Comparison of ENCODE assay signal across 9 cellular contexts in genomic region chr11:65787649-65788622, GRCh38. TPM values are rescaled to one million over a fixed set of nuclear protein-coding genes. Genes with fewer than 3 reads are reported as not detected.
A peak's percentile ranks its signal among the peaks of the same experiment; 100 is the strongest.
DNase-seq lines count a peak whose midpoint lies in the region; ATAC-seq, FAIRE-seq and TF ChIP-seq lines count a peak whose summit lies in the region.
"Had no signal": no experiment of that assay in that cellular context is flagged by ENCODE, and none has a peak within 500 bp of the region (broad histone marks: within the 10 kb centered on the region; RNA-seq: fewer than 3 reads in every experiment).

No MANE protein-coding gene starts in this region.

- POLR2A ChIA-PET in RWPE1 (lab: Yijun Ruan, JAX; ENCODE audit: low non-redundant PET): no interaction called here

- H3K9me3 Mint-ChIP-seq in CD14-positive monocyte: peaks cover 0 to 22% (median 8%) of the 10 kb centered on the region in 7 donors
- no peaks in the 10 kb centered on the region for H3K9me3 Mint-ChIP-seq in naive B cell

- peak overlapping the region in 1 of 2 donors; percentile 0 for H3K4me3 ChIP-seq in body of pancreas

- peak overlapping the region; percentile 50 to 92 for H3K4me3 Mint-ChIP-seq in CD14-positive monocyte
- H3K4me3 Mint-ChIP-seq in naive B cell: peak overlapping the region; percentile 76 to 93 (median 86)

- FAIRE-seq in HTR-8/SVneo (lab: Jason Lieb, UNC): peak; percentile 13

- WGBS in body of pancreas, 2 donors: 0 to 4% methylated on average over 2 to 62 of the region's 64 CpGs

- H3K36me3 Mint-ChIP-seq in CD14-positive monocyte: peaks cover 3 to 18% of the 10 kb centered on the region in 2 donors
- H3K36me3 Mint-ChIP-seq in naive B cell: no peaks in the 10 kb centered on the region

- intact Hi-C loops in CD14-positive monocyte (cut with micrococcal nuclease): no loop called here
- intact Hi-C loops in body of pancreas (cut with DNase I): no loop called here

- peak overlapping the region in 1 of 7 donors; percentile 54 for H3K27ac Mint-ChIP-seq in CD14-positive monocyte
- H3K27ac Mint-ChIP-seq in naive B cell: peak overlapping the region in 1 of 6 donors; percentile 92

- no peaks in the 10 kb centered on the region for H3K27me3 ChIP-seq in body of pancreas

- H3K36me3 ChIP-seq in body of pancreas (replicated peaks in 1 of 2; ENCODE audit: insufficient read depth in 1 of 2, low read depth in 2 of 2): no peaks in the 10 kb centered on the region

- H3K27ac ChIP-seq in body of pancreas (peak overlapping the region in 2 of 4 donors; percentile 12 to 47), RWPE1 (no peak overlapping the region)

- peaks cover 61 to 74% (median 69%) of the 10 kb centered on the region in 3 donors for H3K27me3 Mint-ChIP-seq in CD14-positive monocyte (ENCODE audit: low read depth in 3 of 3)
- H3K27me3 Mint-ChIP-seq in naive B cell: peaks cover 21 to 48% (median 26%) of the 10 kb centered on the region in 3 donors

- DNase-seq in CD14-positive monocyte (ENCODE audit: low spot score): no peak
- no peak for DNase-seq in HTR-8/SVneo (ENCODE audit: insufficient read length, low spot score)
- DNase-seq in body of pancreas: peak; percentile 32 to 63 (median 44)
- DNase-seq in naive B cell: no peak
- no peak for DNase-seq in RWPE1 (ENCODE audit: low spot score)

- no peaks in the 10 kb centered on the region for H3K9me3 ChIP-seq in body of pancreas

- peaks cover 44% of the 10 kb centered on the region for H3K4me1 ChIP-seq in body of pancreas

- TF ChIP-seq CTCF in CD14-positive monocyte (IDR thresholded peaks at IDR 0.05): no peak
- no peak for TF ChIP-seq CTCF in body of pancreas (IDR thresholded peaks at IDR 0.05)
- TF ChIP-seq CTCF in RWPE1 (conservative IDR thresholded peaks at IDR 0.05; ENCODE audit: low read depth): no peak

- TF ChIP-seq POLR2A in body of pancreas (IDR thresholded peaks at IDR 0.05): no peak

- CTCF ChIA-PET in RWPE1 (lab: Yijun Ruan, JAX): interaction anchor here (0.7 to 6.0 kb wide), 3 partner anchors 9 to 75 kb away, joined by 3 to 42 read pairs (median 4); no protein-coding TSS in a partner anchor

- H3K4me1 Mint-ChIP-seq in CD14-positive monocyte (peaks cover 34% of the 10 kb centered on the region), naive B cell (peaks cover 19 to 30% (median 25%) of the 10 kb centered on the region in 3 donors)

- ATAC-seq in body of pancreas (no peak), naive B cell (ENCODE audit: low read depth in 2 of 2) (peak; percentile 20 to 21), HG02852 (IDR thresholded peaks at IDR 0.05; ENCODE audit: unreplicated experiment) (no peak), GM21723 (IDR thresholded peaks at IDR 0.05; ENCODE audit: unreplicated experiment) (no peak), GM21515 (IDR thresholded peaks at IDR 0.05; ENCODE audit: unreplicated experiment) (no peak)

RNA-seq across cellular contexts. Expression of gene OVOL1, which starts 1.1 kb away (rescaled TPM):
- polyA plus RNA-seq in CD14-positive monocyte: not detected
- total RNA-seq in body of pancreas: 1 to 10 TPM in 1 of 2 donors, under 1 TPM in 1; 0.78 to 1.3 TPM
- polyA plus RNA-seq in naive B cell (ENCODE audit: low read depth in 6 of 6): not detected
- total RNA-seq: glomerular endothelial cell had no signal

RNA-seq across cellular contexts. Expression of gene AP5B1, which starts 7.2 kb away (rescaled TPM):
- polyA plus RNA-seq in CD14-positive monocyte: 10 to 100 TPM; 35.1 to 46.4 TPM
- total RNA-seq in body of pancreas: 10 to 100 TPM; 18.2 to 33.9 TPM
- polyA plus RNA-seq in naive B cell (ENCODE audit: low read depth in 6 of 6): 10 to 100 TPM in 2 of 6 donors, 1 to 10 TPM in 4; 3.4 to 17.2 (median 9.6) TPM

RNA-seq across cellular contexts. Expression of gene SNX32, which starts 45.8 kb away (rescaled TPM):
- polyA plus RNA-seq in CD14-positive monocyte (under 1 TPM; 0.12 to 0.40 TPM), naive B cell (ENCODE audit: low read depth in 6 of 6) (1 to 10 TPM in 5 of 6 donors, not detected in 1; 1.2 to 2.6 (median 1.7) TPM)
- under 1 TPM in 1 of 2 donors, not detected in 1; 0.26 TPM for total RNA-seq in body of pancreas
- total RNA-seq: glomerular endothelial cell had no signal

Comparison
In these comparisons a context has a peak if more than half of its experiments do, and no peak if none do; other contexts are left out.
1. DNase-seq: peak in body of pancreas (4 of 4); none in CD14-positive monocyte (single experiment), HTR-8/SVneo (single experiment), naive B cell (single experiment) and RWPE1 (single experiment).
2. ATAC-seq: peak in naive B cell (2 of 2); none in body of pancreas (single experiment), HG02852 (single experiment), GM21723 (single experiment) and GM21515 (single experiment).